19 cellular contexts compared by ENCODE assay signal in the genomic region with DNA sequence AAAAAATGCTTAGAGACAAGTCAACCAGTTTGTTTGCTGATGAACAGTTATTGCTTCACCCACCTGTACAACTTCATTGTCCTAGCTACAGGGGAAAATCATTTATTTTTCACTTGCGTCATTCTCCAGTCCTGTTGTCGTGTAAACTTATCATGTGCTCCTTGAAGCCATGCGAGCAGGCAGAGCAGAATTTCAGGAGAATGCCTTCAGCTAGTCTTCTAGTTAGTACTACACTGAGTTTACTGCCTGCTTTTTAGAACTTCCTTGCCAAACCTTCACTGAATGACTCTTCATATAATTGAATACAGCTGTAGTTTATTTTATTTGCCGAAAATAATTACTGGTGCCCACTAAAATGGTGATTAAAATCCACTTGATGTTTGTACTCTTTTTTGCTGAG. TPM values are rescaled to one million over a fixed set of nuclear protein-coding genes. Genes with fewer than 3 reads are reported as not detected.
DNase-seq lines count a peak whose midpoint lies in the region; ATAC-seq, FAIRE-seq and TF ChIP-seq lines count a peak whose summit lies in the region.
"Had no signal": no experiment of that assay in that cellular context is flagged by ENCODE, and none has a peak within 500 bp of the region (broad histone marks: within the 10 kb centered on the region; RNA-seq: fewer than 3 reads in every experiment).

No MANE protein-coding gene starts in this region.

- H3F3A ChIP-seq in MM.1S (ENCODE audit: insufficient read depth, low read length): no peaks in the 10 kb centered on the region

- FAIRE-seq in small intestine (lab: Jason Lieb, UNC): no peak
- FAIRE-seq: keratinocyte had no signal

- no peaks in the 10 kb centered on the region for H3K9me3 ChIP-seq in small intestine (ENCODE audit: control insufficient read depth, low read depth)
- H3K9me3 ChIP-seq in MM.1S (replicated peaks; ENCODE audit: insufficient read depth, low read length): no peaks in the 10 kb centered on the region
- H3K9me3 ChIP-seq: Peyer's patch, sigmoid colon had no signal

- H3K9me2 ChIP-seq in MM.1S (replicated peaks; ENCODE audit: insufficient read depth, low read length): no peaks in the 10 kb centered on the region

- ATAC-seq in GM19452 (IDR thresholded peaks at IDR 0.05; ENCODE audit: unreplicated experiment): no peak
- no peak for ATAC-seq in GM19324 (IDR thresholded peaks at IDR 0.05; ENCODE audit: low FRiP score, unreplicated experiment)
- ATAC-seq: esophagus mucosa had no signal

- H4K20me1 ChIP-seq in MM.1S (ENCODE audit: insufficient read depth, low read length): no peaks in the 10 kb centered on the region

- no peak overlapping the region for H3K4me3 ChIP-seq in small intestine (ENCODE audit: low read depth in 1 of 2, low read length in 2 of 2)
- no peak overlapping the region for H3K4me3 ChIP-seq in MM.1S (ENCODE audit: low read length)
- H3K4me3 ChIP-seq: sigmoid colon had no signal

- WGBS in small intestine, 3 donors: 26 to 62% (median 46%) methylated on average over 4 of the region's 4 CpGs

- H3K9ac ChIP-seq in MM.1S (ENCODE audit: low read length): no peak overlapping the region

- H3K4me1 ChIP-seq in small intestine (ENCODE audit: control insufficient read depth in 2 of 2, insufficient read depth in 1 of 2, low read depth in 1 of 2, low read length in 1 of 2) (no peaks in the 10 kb centered on the region), MM.1S (ENCODE audit: low read length) (peaks cover 7% of the 10 kb centered on the region)
- H3K4me1 ChIP-seq: Peyer's patch had no signal

- H3K36me3 ChIP-seq in small intestine (ENCODE audit: control insufficient read depth in 2 of 2, insufficient read depth in 2 of 2, low read length in 2 of 2): no peaks in the 10 kb centered on the region
- H3K36me3 ChIP-seq in MM.1S (replicated peaks; ENCODE audit: insufficient read depth, low read length): no peaks in the 10 kb centered on the region
- H3K36me3 ChIP-seq: Peyer's patch, sigmoid colon had no signal

- H3K27me3 ChIP-seq in small intestine (ENCODE audit: control insufficient read depth in 2 of 2, insufficient read depth in 2 of 2, low read length in 2 of 2) (no peaks in the 10 kb centered on the region), MM.1S (replicated peaks; ENCODE audit: insufficient read depth, low read length) (no peaks in the 10 kb centered on the region)
- H3K27me3 ChIP-seq: Peyer's patch, sigmoid colon had no signal

- no peaks in the 10 kb centered on the region for H3K79me2 ChIP-seq in MM.1S (ENCODE audit: low read length)

- no peak for TF ChIP-seq CTCF in MM.1S (IDR thresholded peaks at IDR 0.05; ENCODE audit: low read length)

- H2AFZ ChIP-seq in MM.1S (ENCODE audit: low read length): no peak overlapping the region

- DNase-seq in NCI-H1092 treated with DMSO at 0.1 percent for 48 hours (lab: John Stamatoyannopoulos, UW) (peak; percentile 68), NCI-H1092 (lab: John Stamatoyannopoulos, UW) (no peak), NCI-H1105 (lab: John Stamatoyannopoulos, UW) (peak; percentile 69), fibroblast of peridontal ligament (ENCODE audit: extremely low read depth) (peak; percentile 70), small intestine (peak; percentile 20), MM.1S (no peak)
- DNase-seq: 8988T; activated CD4-positive, alpha-beta memory T cell treated with anti-CD3 and anti-CD28 coated beads, Interleukin-2, amount 10 ng/mL, durations not matched to agents 7 days and 5 days; CD4-positive, alpha-beta T cell; NCI-H2029; nucleus accumbens; sigmoid colon; stimulated activated CD4-positive, alpha-beta T cell treated with anti-CD3 and anti-CD28 coated beads, Interleukin-2, amount 100 ng/mL, for 48 hours; SW 1271 had no signal

- H3K27ac ChIP-seq in small intestine (ENCODE audit: low read depth in 1 of 2, low read length in 1 of 2) (no peak overlapping the region), MM.1S (ENCODE audit: low read length) (no peak overlapping the region)
- H3K27ac ChIP-seq: Peyer's patch, sigmoid colon had no signal

- no peak overlapping the region for H3K4me2 ChIP-seq in MM.1S (ENCODE audit: low read depth, low read length)

RNA-seq across cellular contexts. Expression of gene RPA3, which starts 15.6 kb away (rescaled TPM):
- 10 to 100 TPM; 30.0 to 37.2 (median 36.0) TPM for polyA plus RNA-seq in small intestine

Comparison
In these comparisons a context has a peak if more than half of its experiments do, and no peak if none do; other contexts are left out.
1. DNase-seq: peak in NCI-H1092 treated with DMSO at 0.1 percent for 48 hours (single experiment), NCI-H1105 (single experiment), fibroblast of peridontal ligament (single experiment) and small intestine (single experiment); none in NCI-H1092 (single experiment) and MM.1S (single experiment).